8 cellular contexts compared by ENCODE assay signal in the genomic region with DNA sequence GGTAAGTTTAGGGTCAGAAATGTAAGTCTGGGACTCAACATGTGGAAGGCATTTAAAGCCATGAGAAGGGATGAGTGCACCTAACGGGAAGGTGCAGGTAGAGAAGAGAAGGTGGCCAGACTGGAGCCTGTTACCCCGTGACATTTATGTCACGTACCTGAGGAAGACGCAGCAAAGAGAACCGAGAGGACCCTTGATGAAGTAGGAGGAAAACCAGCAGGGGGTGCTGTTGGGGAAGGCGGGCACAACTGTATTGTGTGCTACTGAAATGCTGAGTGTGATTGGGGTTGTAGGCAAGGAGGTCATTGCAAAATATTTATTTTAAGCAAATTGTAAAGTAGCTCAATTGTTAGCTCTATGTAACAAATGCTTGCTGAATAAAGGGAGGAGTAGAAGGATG.
DNase-seq lines count a peak whose midpoint lies in the region; ATAC-seq and TF ChIP-seq lines count a peak whose summit lies in the region.

No MANE protein-coding gene starts in this region.

- H3K9ac ChIP-seq in Loucy (ENCODE audit: low read depth, low read length, poor library complexity, severe bottlenecking), result no peak overlapping the region

- H3K36me3 ChIP-seq in Loucy (ENCODE audit: insufficient read depth, low read length), result no peaks in the 10 kb centered on the region
- no peaks in the 10 kb centered on the region for H3K36me3 ChIP-seq in gastroesophageal sphincter

- no peaks in the 10 kb centered on the region for H3K9me2 ChIP-seq in Loucy (replicated peaks; ENCODE audit: low read depth, low read length)

- no peaks in the 10 kb centered on the region for H4K20me1 ChIP-seq in Loucy (ENCODE audit: insufficient read depth, low read length, poor library complexity, severe bottlenecking)

- no peaks in the 10 kb centered on the region for H3F3A ChIP-seq in Loucy (ENCODE audit: low read depth)

- H3K4me1 ChIP-seq in Loucy (ENCODE audit: insufficient read depth, low read length, poor library complexity, severe bottlenecking), result peaks cover 25% of the 10 kb centered on the region
- H3K4me1 ChIP-seq in gastroesophageal sphincter, result peaks cover 0 to 19% (median 6%) of the 10 kb centered on the region in 3 donors

- no peak overlapping the region for H3K4me3 ChIP-seq in Loucy (ENCODE audit: low read length, poor library complexity, severe bottlenecking)
- no peak overlapping the region for H3K4me3 ChIP-seq in gastroesophageal sphincter

- H3K9me3 ChIP-seq in Loucy (ENCODE audit: insufficient read depth, low read depth, low read length), result no peaks in the 10 kb centered on the region
- no peaks in the 10 kb centered on the region for H3K9me3 ChIP-seq in gastroesophageal sphincter

- 77 to 80% methylated on average over 1 to 6 of the region's 6 CpGs for WGBS in gastroesophageal sphincter (ENCODE audit: low coverage in 1 of 2), 2 donors

- no peaks in the 10 kb centered on the region for H3K27me3 ChIP-seq in Loucy (ENCODE audit: insufficient read depth, low read length, poor library complexity, severe bottlenecking)
- H3K27me3 ChIP-seq in gastroesophageal sphincter, result no peaks in the 10 kb centered on the region

- ATAC-seq in gastroesophageal sphincter, result no peak
- ATAC-seq in HG03571 (IDR thresholded peaks at IDR 0.05; ENCODE audit: unreplicated experiment), result no peak
- no peak for ATAC-seq in HG03280 (IDR thresholded peaks at IDR 0.05; ENCODE audit: unreplicated experiment)

- no peaks in the 10 kb centered on the region for H3K79me2 ChIP-seq in Loucy (ENCODE audit: insufficient read depth, low read length)

- DNase-seq in EH (ENCODE audit: low read depth), result peak; percentile 20
- DNase-seq in activated CD8-positive, alpha-beta memory T cell treated with anti-CD3 and anti-CD28 coated beads, Interleukin-2, amount 50 U/mL, for 24 hours (ENCODE audit: extremely low read depth), result peak; percentile 53
- peak; percentile 75 for DNase-seq in stimulated activated CD4-positive, alpha-beta T cell treated with anti-CD3 and anti-CD28 coated beads, Interleukin-4, amount 100 ng/mL, for 1 hour
- DNase-seq in NCI-H187 treated with DMSO at 0.1 percent for 48 hours (lab: John Stamatoyannopoulos, UW), result no peak

- H2AFZ ChIP-seq in Loucy (ENCODE audit: low read length), result no peak overlapping the region

- no peak overlapping the region for H3K4me2 ChIP-seq in Loucy (ENCODE audit: low read depth, low read length, poor library complexity, severe bottlenecking)

- peak; percentile 79 for TF ChIP-seq CTCF in Loucy (conservative IDR thresholded peaks at IDR 0.05; ENCODE audit: low read length)
- TF ChIP-seq CTCF in gastroesophageal sphincter (IDR thresholded peaks at IDR 0.05), result peak; percentile 8 to 50 (median 27)

- TF ChIP-seq EP300 in gastroesophageal sphincter (IDR thresholded peaks at IDR 0.05), result no peak

- no peak overlapping the region for H3K27ac ChIP-seq in gastroesophageal sphincter

- no peak for TF ChIP-seq POLR2A in gastroesophageal sphincter (IDR thresholded peaks at IDR 0.05)
